In the genomic region with DNA sequence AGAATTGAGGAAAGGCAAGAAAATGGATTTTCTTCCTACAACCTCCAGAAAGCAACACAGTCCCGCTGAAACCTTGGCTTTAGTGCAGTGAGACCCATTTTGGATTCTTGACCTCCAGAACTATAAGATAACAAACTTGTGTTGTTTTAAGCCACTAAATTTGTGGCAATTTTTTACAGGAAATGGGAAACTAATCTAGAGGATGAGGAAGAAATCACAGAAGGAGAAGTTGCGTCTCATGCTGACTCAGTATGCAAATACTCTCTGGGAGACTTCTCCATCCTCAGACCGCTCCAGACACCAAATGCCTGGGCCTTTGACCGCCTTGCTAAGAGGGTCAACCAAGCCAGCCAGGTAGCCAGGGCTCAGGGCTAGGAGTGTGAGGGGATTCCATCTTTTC, we compare ENCODE assay signal across 14 cellular contexts. TPM values are rescaled to one million over a fixed set of nuclear protein-coding genes. Genes with fewer than 3 reads are reported as not detected.
DNase-seq lines count a peak whose midpoint lies in the region; ATAC-seq and TF ChIP-seq lines count a peak whose summit lies in the region.
"Had no signal": no experiment of that assay in that cellular context is flagged by ENCODE, and none has a peak within 500 bp of the region (broad histone marks: within the 10 kb centered on the region; RNA-seq: fewer than 3 reads in every experiment).

No MANE protein-coding gene starts in this region.

- H3K27ac ChIP-seq in colonic mucosa (peak overlapping the region; percentile 50), mesodermal cell (ENCODE audit: low read depth, low read length, severe bottlenecking) (peak overlapping the region; percentile 95)

- WGBS in mesodermal cell (ENCODE audit: insufficient coverage in 2 of 2), 2 experiments: 80 to 100% methylated on average over 1 to 2 of the region's 4 CpGs

- no peak for ATAC-seq in GM21526 (IDR thresholded peaks at IDR 0.05; ENCODE audit: low FRiP score, unreplicated experiment)

- no peaks in the 10 kb centered on the region for H3K27me3 ChIP-seq in colonic mucosa

- in situ Hi-C loops in Caki2 (cut with HindIII; ENCODE audit: low pct_unique_long_range_greater_than_20kb, low sequenced_read_pairs): no loop called here

- H3K9me3 ChIP-seq in colonic mucosa: no peaks in the 10 kb centered on the region
- no peaks in the 10 kb centered on the region for H3K9me3 ChIP-seq in mesodermal cell (ENCODE audit: control insufficient read depth, low read length)

- DNase-seq in Caki2 (ENCODE audit: low read depth) (peak; percentile 54), NOMO-1 treated with dmso at 0.1 percent for 144 hours (lab: John Stamatoyannopoulos, UW; ENCODE audit: unreplicated experiment) (peak; percentile 16), colonic mucosa (no peak), SHP77 (lab: John Stamatoyannopoulos, UW) (no peak), GM03348 (ENCODE audit: low spot score) (no peak)
- no peak for DNase-seq in activated CD8-positive, alpha-beta memory T cell treated with anti-CD3 and anti-CD28 coated beads, Interleukin-2, amount 50 U/mL, for 48 hours
- DNase-seq: H7, kidney glomerular epithelial cell had no signal

- no peak overlapping the region for H3K9ac ChIP-seq in colonic mucosa (ENCODE audit: low read depth in 2 of 2, low read length in 2 of 2)

- intact Hi-C loops in colonic mucosa (cut with DNase I): loop anchor here (5.0 kb wide), 2 partner anchors 36 to 86 kb away; no protein-coding TSS in a partner anchor

- H3K4me3 ChIP-seq in colonic mucosa: no peak overlapping the region
- H3K4me3 ChIP-seq in mesodermal cell (ENCODE audit: extremely low read depth, insufficient read depth, low read length, poor library complexity, severe bottlenecking): no peak overlapping the region

- H3K36me3 ChIP-seq in colonic mucosa (no peaks in the 10 kb centered on the region), mesodermal cell (ENCODE audit: control insufficient read depth, insufficient read depth, low read length) (no peaks in the 10 kb centered on the region)

- H3K4me1 ChIP-seq in colonic mucosa: peaks cover 2% of the 10 kb centered on the region
- peaks cover 8% of the 10 kb centered on the region for H3K4me1 ChIP-seq in mesodermal cell (ENCODE audit: control insufficient read depth, insufficient read depth, low read length, poor library complexity, severe bottlenecking)

- TF ChIP-seq CTCF in colonic mucosa (IDR thresholded peaks at IDR 0.05): no peak

RNA-seq across cellular contexts. Expression of gene CEACAM16, which starts 13.1 kb away (rescaled TPM):
- total RNA-seq in Caki2 (2014; rRNA removed; shearing (Covaris generic); ENCODE audit: low replicate concordance): not detected in 2 replicates
- under 1 TPM in 1 of 2 donors, not detected in 1; 0.52 TPM for total RNA-seq in colonic mucosa
- polyA plus RNA-seq in mesodermal cell (2013, experiment 1 of 2): not detected
- polyA plus RNA-seq in mesodermal cell (2013, experiment 2 of 2): not detected
- total RNA-seq: activated CD8-positive, alpha-beta T cell treated with anti-CD3 and anti-CD28 coated beads, Interleukin-2, amount 10 ng/mL, durations not matched to agents 7 days and 5 days; H7; NCI-H460; osteocyte; T-helper 1 cell treated with Interleukin-12 subunit alpha and Interleukin-12 subunit beta and Interleukin-4 antibody, amounts not matched to agents 30 ng/mL and 1 ng/mL, for 36 hours had no signal

RNA-seq across cellular contexts. Expression of gene CEACAM19, which starts 14.6 kb away (rescaled TPM):
- total RNA-seq in Caki2 (2014; rRNA removed; shearing (Covaris generic); ENCODE audit: low replicate concordance): not detected in 2 replicates
- 1 to 10 TPM; 5.3 to 6.1 TPM for total RNA-seq in colonic mucosa
- polyA plus RNA-seq in mesodermal cell (2013, experiment 1 of 2): 2.1 TPM
- 2.0 TPM for polyA plus RNA-seq in mesodermal cell (2013, experiment 2 of 2)

RNA-seq across cellular contexts. Expression of gene PVR, which starts 42.2 kb away (rescaled TPM):
- 80.5 and 93.9 TPM in 2 replicates for total RNA-seq in Caki2 (2014; rRNA removed; shearing (Covaris generic); ENCODE audit: low replicate concordance)
- total RNA-seq in colonic mucosa: 10 to 100 TPM; 44.7 to 54.6 TPM
- 24.3 TPM for polyA plus RNA-seq in mesodermal cell (2013, experiment 1 of 2)
- polyA plus RNA-seq in mesodermal cell (2013, experiment 2 of 2): 25.3 TPM

Comparison
In these comparisons a context has a peak if more than half of its experiments do, and no peak if none do; other contexts are left out.
1. DNase-seq: peak in Caki2 (single experiment) and NOMO-1 treated with dmso at 0.1 percent for 144 hours (single experiment); none in colonic mucosa (single experiment), SHP77 (0 of 2), GM03348 (single experiment) and activated CD8-positive, alpha-beta memory T cell treated with anti-CD3 and anti-CD28 coated beads, Interleukin-2, amount 50 U/mL, for 48 hours (single experiment).